In genomic region chr10:124693801-124694416, GRCh38 we compare ENCODE assay signal across 8 cellular contexts.
DNase-seq lines count a peak whose midpoint lies in the region; ATAC-seq and TF ChIP-seq lines count a peak whose summit lies in the region.

No MANE protein-coding gene starts in this region.

- H3K4me1 ChIP-seq in neutrophil (ENCODE audit: control insufficient read depth in 1 of 2, insufficient read depth in 1 of 2, low read depth in 1 of 2, low read length in 1 of 2) = peaks cover 12 to 18% of the 10 kb centered on the region in 2 experiments

- no peaks in the 10 kb centered on the region for H3K27me3 ChIP-seq in neutrophil

- DNase-seq in brain pericyte (ENCODE audit: low read depth, low spot score) = peak; percentile 31
- DNase-seq in putamen (ENCODE audit: low spot score) = no peak
- DNase-seq in NCI-H446 treated with DMSO at 0.1 percent for 48 hours (lab: John Stamatoyannopoulos, UW) = no peak
- no peak for DNase-seq in NCI-H774 (lab: John Stamatoyannopoulos, UW)
- no peak for DNase-seq in NCI-H1048 (lab: John Stamatoyannopoulos, UW)

- H3K36me3 ChIP-seq in KOPT-K1 (ENCODE audit: insufficient read depth, low read length) (peaks cover 44% of the 10 kb centered on the region), neutrophil (peaks cover 51% of the 10 kb centered on the region)

- H3K27ac ChIP-seq in KOPT-K1 (ENCODE audit: low read depth, low read length, poor library complexity, severe bottlenecking) = peak overlapping the region; percentile 89
- H3K27ac ChIP-seq in neutrophil = peak overlapping the region; percentile 11

- no peak overlapping the region for H3K4me3 ChIP-seq in neutrophil (ENCODE audit: low read depth in 1 of 2, low read length in 1 of 2)

- peak; percentile 28 for ATAC-seq in GM18868 (IDR thresholded peaks at IDR 0.05; ENCODE audit: unreplicated experiment)

- H3K9me3 ChIP-seq in KOPT-K1 (ENCODE audit: insufficient read depth, low read length, poor library complexity, severe bottlenecking) = no peaks in the 10 kb centered on the region
- no peaks in the 10 kb centered on the region for H3K9me3 ChIP-seq in neutrophil

- TF ChIP-seq CTCF in neutrophil (IDR thresholded peaks at IDR 0.05) = no peak
